Comparison of ENCODE assay signal across 5 cellular contexts in genomic region chr2:220347661-220348060, GRCh38.
"Had no signal": no experiment of that assay in that cellular context is flagged by ENCODE, and none has a peak within 500 bp of the region (broad histone marks: within the 10 kb centered on the region; RNA-seq: fewer than 3 reads in every experiment).

No MANE protein-coding gene starts in this region.

- H2AFZ ChIP-seq: GM23248 had no signal

- H3K36me3 ChIP-seq: HAP-1 had no signal

- H3K27ac ChIP-seq: GM23248 had no signal

- H3K4me3 ChIP-seq: GM23248, HAP-1 had no signal

- DNase-seq: GM23248, GOT3, H7, KBM-7 had no signal

- H3K9me3 ChIP-seq: HAP-1 had no signal

- H3K4me1 ChIP-seq: HAP-1 had no signal

- H3K9ac ChIP-seq: GM23248 had no signal
